ENCODE assay signal across 1 cellular context in the genomic region with DNA sequence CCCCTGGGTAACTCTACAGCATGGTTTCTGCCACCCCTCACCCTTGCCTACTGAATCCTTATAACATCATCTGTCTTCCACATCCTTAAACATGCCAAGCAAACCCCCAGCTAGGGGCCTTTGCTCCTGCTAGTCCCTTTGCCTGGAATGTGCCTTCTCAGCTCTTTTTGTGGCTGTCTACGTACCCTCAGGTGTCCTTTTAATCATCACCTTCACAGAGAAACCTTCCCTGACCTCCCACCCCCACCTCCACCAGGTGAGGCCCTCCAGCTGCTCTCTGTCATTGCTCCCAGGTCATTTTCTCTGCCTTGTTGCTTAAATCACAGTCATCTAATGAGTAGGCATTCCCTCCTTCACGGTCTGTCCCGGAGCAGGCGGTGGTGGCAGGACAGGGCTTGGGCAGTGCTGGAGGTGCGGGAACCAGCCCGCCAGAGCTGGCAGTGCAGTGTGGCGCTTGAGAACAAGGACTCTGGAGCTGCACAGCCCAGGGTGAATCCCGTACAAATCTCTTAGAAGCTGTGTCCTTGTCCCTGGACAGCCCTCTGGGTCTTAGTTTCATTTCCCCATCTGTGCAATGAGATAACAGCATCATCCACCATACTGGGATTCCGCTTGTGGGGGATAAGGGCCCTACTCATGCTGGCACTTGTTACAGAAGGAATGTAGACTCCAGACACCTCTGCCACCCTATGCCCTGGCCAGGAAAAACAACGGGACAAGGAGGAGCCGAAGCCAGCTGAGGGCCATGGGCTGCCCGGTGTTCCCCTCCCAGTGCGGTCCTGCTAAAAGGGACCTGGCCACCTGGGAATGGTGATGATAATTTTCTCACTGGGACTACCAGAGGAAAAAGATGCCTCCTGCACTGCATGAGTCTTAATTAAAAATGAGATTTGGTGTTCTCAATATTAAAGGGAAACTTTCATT.
TF ChIP-seq lines count a peak whose summit lies in the region.

No MANE protein-coding gene starts in this region.

TF ChIP-seq in SK-N-SH treated with all-trans-retinoic acid at 6 μM for 48 hours, 23 proteins besides CTCF, POLR2A, EP300 and RAD21 (continued from another document):
- TF ChIP-seq ARNTL (CRISPR knock-in tag; IDR thresholded peaks at IDR 0.05; ENCODE audit: borderline replicate concordance, low read depth) (no peak), GLIS3 (CRISPR knock-in tag; IDR thresholded peaks at IDR 0.05) (no peak), PPARA (CRISPR knock-in tag; IDR thresholded peaks at IDR 0.05; ENCODE audit: borderline replicate concordance) (no peak), CREB5 (CRISPR knock-in tag; IDR thresholded peaks at IDR 0.05; ENCODE audit: low read depth) (no peak), ZNF565 (CRISPR knock-in tag; conservative IDR thresholded peaks at IDR 0.05; ENCODE audit: low read depth) (no peak)
